In genomic region chr20:38073307-38074010, GRCh38 we compare ENCODE assay signal across 8 cellular contexts. TPM values are rescaled to one million over a fixed set of nuclear protein-coding genes. Genes with fewer than 3 reads are reported as not detected.
DNase-seq lines count a peak whose midpoint lies in the region; ATAC-seq, FAIRE-seq and TF ChIP-seq lines count a peak whose summit lies in the region.

No MANE protein-coding gene starts in this region.

- H3K36me3 Mint-ChIP-seq in activated T-cell treated with anti-CD3 and anti-CD28 coated beads, Interleukin-2, amount 50 U/mL, for 72 hours (ENCODE audit: insufficient read depth in 2 of 2) = peaks cover 18 to 25% of the 10 kb centered on the region in 2 donors

- H3K27me3 ChIP-seq in endothelial cell of umbilical vein (ENCODE audit: control insufficient read depth in 2 of 2, insufficient read depth in 2 of 2, low read length in 2 of 2) (no peaks in the 10 kb centered on the region), uterus (no peaks in the 10 kb centered on the region)

- H3K36me3 ChIP-seq in endothelial cell of umbilical vein (ENCODE audit: control insufficient read depth in 2 of 2, extremely low read depth in 1 of 2, insufficient read depth in 2 of 2, low read length in 2 of 2) (peaks cover 9 to 10% of the 10 kb centered on the region in 2 experiments), mucosa of descending colon (ENCODE audit: low read depth) (no peaks in the 10 kb centered on the region), uterus (no peaks in the 10 kb centered on the region)

- CTCF ChIA-PET in endothelial cell of umbilical vein (lab: Charles Lee) = interaction anchor here (0.6 to 4.3 kb wide), 52 partner anchors 8 to 509 kb away, joined by 3 to 104 read pairs (median 8); partner anchors contain the start of genes TGM2 and TTI1

- H3K4me3 ChIP-seq in endothelial cell of umbilical vein (replicated peaks in 1 of 3; ENCODE audit: insufficient read depth in 1 of 3, low read depth in 1 of 3, low read length in 3 of 3) (no peak overlapping the region), mucosa of descending colon (no peak overlapping the region), uterus (no peak overlapping the region)

- peak overlapping the region; percentile 26 for H3K9ac ChIP-seq in endothelial cell of umbilical vein (replicated peaks; ENCODE audit: extremely low read depth, insufficient read depth, low read length)

- H3K27ac Mint-ChIP-seq in activated T-cell treated with anti-CD3 and anti-CD28 coated beads, Interleukin-2, amount 50 U/mL, for 72 hours = peak overlapping the region; percentile 45

- H3K27me3 Mint-ChIP-seq in activated T-cell treated with anti-CD3 and anti-CD28 coated beads, Interleukin-2, amount 50 U/mL, for 72 hours (ENCODE audit: low read depth) = no peaks in the 10 kb centered on the region

- no TSS peak for BruUV-seq in endothelial cell of umbilical vein (replicated peaks; lab: Mats Ljungman, UMichigan)

- H3K4me3 Mint-ChIP-seq in activated T-cell treated with anti-CD3 and anti-CD28 coated beads, Interleukin-2, amount 50 U/mL, for 72 hours = no peak overlapping the region

- H3K27ac ChIP-seq in endothelial cell of umbilical vein (ENCODE audit: insufficient read depth, low read depth, low read length) = peak overlapping the region; percentile 35
- H3K27ac ChIP-seq in uterus = peak overlapping the region; percentile 82 to 86

- POLR2A ChIA-PET in endothelial cell of umbilical vein (lab: Charles Lee) = interaction anchor here (0.9 to 1.6 kb wide), 3 partner anchors 54 to 67 kb away, joined by 3 to 6 read pairs (median 6); no protein-coding TSS in a partner anchor

- DNase-seq in activated T-cell treated with anti-CD3 and anti-CD28 coated beads, Interleukin-2, amount 50 U/mL, for 72 hours = peak; percentile 15 to 58
- no peak for DNase-seq in activated T-cell treated with anti-CD3 and anti-CD28 coated beads, Interleukin-2, amount 50 U/mL, for 1 hour
- DNase-seq in KBM-7 (peak; percentile 68), SK-N-DZ (ENCODE audit: low spot score) (peak; percentile 75), endothelial cell of umbilical vein (ENCODE audit: low read depth, low spot score) (peak; percentile 96), mucosa of descending colon (peak in 1 of 3 donors; percentile 79), uterus (peak; percentile 73 to 86), NCI-H774 (lab: John Stamatoyannopoulos, UW) (no peak)

- in situ Hi-C loops in KBM-7 (cut with MboI; ENCODE audit: low pct_unique_long_range_greater_than_20kb, low sequenced_read_pairs) = no loop called here

- H3K79me2 ChIP-seq in endothelial cell of umbilical vein (ENCODE audit: control insufficient read depth, insufficient read depth, low read length) = peaks cover 3% of the 10 kb centered on the region

- no peaks in the 10 kb centered on the region for H3K9me3 Mint-ChIP-seq in activated T-cell treated with anti-CD3 and anti-CD28 coated beads, Interleukin-2, amount 50 U/mL, for 72 hours

- FAIRE-seq in endothelial cell of umbilical vein (lab: Jason Lieb, UNC) = peak; percentile 75

- peak; percentile 24 for TF ChIP-seq POLR2A in endothelial cell of umbilical vein (IDR thresholded peaks at IDR 0.05; ENCODE audit: low read depth, low read length)
- no peak for TF ChIP-seq POLR2A in uterus (IDR thresholded peaks at IDR 0.05)

- peak; percentile 68 to 83 for ATAC-seq in activated T-cell treated with anti-CD3 and anti-CD28 coated beads, Interleukin-2, amount 50 U/mL, for 72 hours (replicated peaks in 1 of 2)
- ATAC-seq in mucosa of descending colon = peak; percentile 85

- H3K9me1 ChIP-seq in endothelial cell of umbilical vein (replicated peaks; ENCODE audit: control insufficient read depth, extremely low read depth, insufficient read depth, low read length) = no peaks in the 10 kb centered on the region

- intact Hi-C loops in endothelial cell of umbilical vein (cut with micrococcal nuclease) = loop anchor here (1.0 to 2.0 kb wide), 5 partner anchors 11 to 148 kb away; partner anchors contain the start of gene TGM2
- intact Hi-C loops in mucosa of descending colon (cut with DNase I, micrococcal nuclease) = loop anchor here in 1 of 2 donors (5.0 kb wide), 1 partner anchor 149 kb away; no protein-coding TSS in a partner anchor
- intact Hi-C loops in uterus (cut with DNase I; ENCODE audit: low total_unique reads) = loop anchor here (5.0 kb wide), 1 partner anchor 94 kb away; the partner anchor contains the start of gene TGM2

- H3K4me1 ChIP-seq in endothelial cell of umbilical vein (ENCODE audit: control insufficient read depth, extremely low read depth, insufficient read depth, low read length) = peaks cover 14% of the 10 kb centered on the region
- no peaks in the 10 kb centered on the region for H3K4me1 ChIP-seq in mucosa of descending colon (ENCODE audit: low read depth)
- peaks cover 0 to 21% of the 10 kb centered on the region in 2 donors for H3K4me1 ChIP-seq in uterus

- dilution Hi-C loops in endothelial cell of umbilical vein (cut with MboI; ENCODE audit: extremely low pct_ligation_motif_present, low sequenced_read_pairs) = no loop called here

- H3K9me3 ChIP-seq in endothelial cell of umbilical vein (replicated peaks; ENCODE audit: control insufficient read depth, insufficient read depth, low read length) = no peaks in the 10 kb centered on the region
- no peaks in the 10 kb centered on the region for H3K9me3 ChIP-seq in mucosa of descending colon
- no peaks in the 10 kb centered on the region for H3K9me3 ChIP-seq in uterus

- no peaks in the 10 kb centered on the region for H3K4me1 Mint-ChIP-seq in activated T-cell treated with anti-CD3 and anti-CD28 coated beads, Interleukin-2, amount 50 U/mL, for 72 hours (ENCODE audit: low read depth)

- peak; percentile 68 to 82 for TF ChIP-seq CTCF in endothelial cell of umbilical vein (IDR thresholded peaks at IDR 0.05; ENCODE audit: extremely low read depth in 1 of 2, insufficient read depth in 1 of 2, low read depth in 1 of 2, low read length in 2 of 2)
- peak; percentile 57 for TF ChIP-seq CTCF in mucosa of descending colon (IDR thresholded peaks at IDR 0.05)
- TF ChIP-seq CTCF in uterus (IDR thresholded peaks at IDR 0.05) = peak; percentile 77 to 89 (median 78)

- no peak overlapping the region for H2AFZ ChIP-seq in endothelial cell of umbilical vein (ENCODE audit: low read depth, low read length)

- H4K20me1 ChIP-seq in endothelial cell of umbilical vein (replicated peaks; ENCODE audit: control insufficient read depth, extremely low read depth, insufficient read depth, low read length) = no peaks in the 10 kb centered on the region

- peak overlapping the region; percentile 9 for H3K4me2 ChIP-seq in endothelial cell of umbilical vein (ENCODE audit: insufficient read depth, low read length)

TF ChIP-seq in endothelial cell of umbilical vein, 7 proteins besides CTCF, POLR2A, EP300 and RAD21:
- TF ChIP-seq MYC (IDR thresholded peaks at IDR 0.05; ENCODE audit: low read depth, low read length) (no peak), FOS (IDR thresholded peaks at IDR 0.05; ENCODE audit: borderline replicate concordance, insufficient read depth, low read length) (peak; percentile 44), POLR2AphosphoS5 (IDR thresholded peaks at IDR 0.05; ENCODE audit: insufficient read depth, low read depth, low read length) (peak; percentile 52), GATA2 (IDR thresholded peaks at IDR 0.05; ENCODE audit: insufficient read depth, insufficient read length, low read depth, low read length) (peak; percentile 37)

RNA-seq across cellular contexts. Expression of gene RPRD1B, which starts 39.9 kb away (rescaled TPM):
- total RNA-seq in activated T-cell treated with anti-CD3 and anti-CD28 coated beads, Interleukin-2, amount 50 U/mL, for 72 hours = 10 to 100 TPM; 33.3 to 52.3 TPM
- 34.6 and 36.6 TPM in 2 replicates for polyA plus RNA-seq in SK-N-DZ (2014; cell fraction: cytosol; rRNA removed)
- polyA plus RNA-seq in SK-N-DZ (2014; cell fraction: nucleus; rRNA removed) = 22.7 and 36.8 TPM in 2 replicates
- total RNA-seq in endothelial cell of umbilical vein = 24.5 and 29.3 TPM in 2 replicates
- 11.0 and 13.0 TPM in 2 replicates for polyA plus RNA-seq in endothelial cell of umbilical vein
- 12.9 and 13.1 TPM in 2 replicates for polyA plus RNA-seq in endothelial cell of umbilical vein (2011; cell fraction: cytosol; rRNA removed)
- polyA plus RNA-seq in endothelial cell of umbilical vein (2011; cell fraction: nucleus; rRNA removed) = 26.2 and 28.8 TPM in 2 replicates
- polyA plus RNA-seq in endothelial cell of umbilical vein (2012) = 15.5 and 16.1 TPM in 2 replicates
- polyA minus RNA-seq in endothelial cell of umbilical vein = 24.7 and 25.7 TPM in 2 replicates
- polyA minus RNA-seq in endothelial cell of umbilical vein (2011; cell fraction: cytosol; rRNA and poly(A)+ RNA removed) = 35.5 TPM
- 31.7 and 52.8 TPM in 2 replicates for polyA minus RNA-seq in endothelial cell of umbilical vein (2011; cell fraction: nucleus; rRNA and poly(A)+ RNA removed)
- 10 to 100 TPM; 28.2 to 36.3 (median 32.9) TPM for total RNA-seq in mucosa of descending colon
- total RNA-seq in uterus = 10 to 100 TPM in 3 of 4 donors, 1 to 10 TPM in 1; 7.9 to 71.3 (median 26.1) TPM

RNA-seq across cellular contexts. Expression of gene TTI1, which starts 40.2 kb away (rescaled TPM):
- 10 to 100 TPM; 25.8 to 26.6 TPM for total RNA-seq in activated T-cell treated with anti-CD3 and anti-CD28 coated beads, Interleukin-2, amount 50 U/mL, for 72 hours
- polyA plus RNA-seq in SK-N-DZ (2014; cell fraction: cytosol; rRNA removed) = 54.0 and 68.2 TPM in 2 replicates
- polyA plus RNA-seq in SK-N-DZ (2014; cell fraction: nucleus; rRNA removed) = 44.5 and 70.0 TPM in 2 replicates
- total RNA-seq in endothelial cell of umbilical vein = 21.4 and 23.2 TPM in 2 replicates
- 13.2 and 13.5 TPM in 2 replicates for polyA plus RNA-seq in endothelial cell of umbilical vein
- 12.5 and 13.7 TPM in 2 replicates for polyA plus RNA-seq in endothelial cell of umbilical vein (2011; cell fraction: cytosol; rRNA removed)
- 18.0 and 19.7 TPM in 2 replicates for polyA plus RNA-seq in endothelial cell of umbilical vein (2011; cell fraction: nucleus; rRNA removed)
- 15.3 and 20.3 TPM in 2 replicates for polyA plus RNA-seq in endothelial cell of umbilical vein (2012)
- polyA minus RNA-seq in endothelial cell of umbilical vein = 37.5 and 40.6 TPM in 2 replicates
- polyA minus RNA-seq in endothelial cell of umbilical vein (2011; cell fraction: cytosol; rRNA and poly(A)+ RNA removed) = 35.0 TPM
- polyA minus RNA-seq in endothelial cell of umbilical vein (2011; cell fraction: nucleus; rRNA and poly(A)+ RNA removed) = 25.1 and 40.8 TPM in 2 replicates
- 10 to 100 TPM; 13.4 to 16.4 (median 14.0) TPM for total RNA-seq in mucosa of descending colon
- 10 to 100 TPM in 3 of 4 donors, 1 to 10 TPM in 1; 5.3 to 33.2 (median 24.4) TPM for total RNA-seq in uterus

Comparison
In these comparisons a context has a peak if more than half of its experiments do, and no peak if none do; other contexts are left out.
1. DNase-seq: peak in activated T-cell treated with anti-CD3 and anti-CD28 coated beads, Interleukin-2, amount 50 U/mL, for 72 hours (2 of 2), KBM-7 (single experiment), SK-N-DZ (single experiment), endothelial cell of umbilical vein (single experiment) and uterus (2 of 2); none in activated T-cell treated with anti-CD3 and anti-CD28 coated beads, Interleukin-2, amount 50 U/mL, for 1 hour (single experiment) and NCI-H774 (single experiment).
2. Peak in every context shown above with its lines, with median percentiles within 50 percentile points of each other: CTCF ChIP-seq.